23 cellular contexts compared by ENCODE assay signal in the genomic region with DNA sequence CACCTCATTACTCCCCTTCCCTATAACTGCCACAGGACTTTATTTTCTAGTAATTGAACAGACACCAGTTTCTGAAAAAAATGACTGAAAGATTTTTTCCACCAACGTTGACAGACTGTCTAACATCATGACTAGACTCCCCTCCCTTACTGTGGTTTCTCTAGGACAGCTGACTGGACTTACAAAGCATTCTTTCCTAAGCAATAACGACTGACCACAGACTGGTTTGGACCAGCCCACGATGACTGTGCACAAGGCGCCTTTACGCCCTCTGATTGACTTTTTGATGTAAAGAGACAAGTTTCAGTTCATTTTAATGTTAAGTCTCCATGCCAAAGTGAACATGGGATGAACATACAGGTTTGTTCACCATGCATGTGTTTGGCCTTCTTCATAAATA. TPM values are rescaled to one million over a fixed set of nuclear protein-coding genes. Genes with fewer than 3 reads are reported as not detected.
A peak's percentile ranks its signal among the peaks of the same experiment; 100 is the strongest.
DNase-seq lines count a peak whose midpoint lies in the region; ATAC-seq, FAIRE-seq and TF ChIP-seq lines count a peak whose summit lies in the region.
"Had no signal": no experiment of that assay in that cellular context is flagged by ENCODE, and none has a peak within 500 bp of the region (broad histone marks: within the 10 kb centered on the region; RNA-seq: fewer than 3 reads in every experiment).

No MANE protein-coding gene starts in this region.

- ATAC-seq in GM18867 (IDR thresholded peaks at IDR 0.05; ENCODE audit: unreplicated experiment) (no peak), HG03354 (IDR thresholded peaks at IDR 0.05; ENCODE audit: poor library complexity, severe bottlenecking, unreplicated experiment) (no peak)
- ATAC-seq: A549; natural killer cell treated with Interleukin-12 subunit alpha and Interleukin-12 subunit beta and Interleukin-15 and Interleukin-18, amount 100 ng/mL, for 72 hours; right cardiac atrium; SK-N-SH treated with all-trans-retinoic acid at 6 μM for 48 hours had no signal

- peak overlapping the region; percentile 99 for H3K27ac Mint-ChIP-seq in astrocyte (ENCODE audit: unreplicated experiment)
- H3K27ac Mint-ChIP-seq: activated naive CD4-positive, alpha-beta T cell treated with anti-CD3 and anti-CD28 coated beads, Interleukin-2, amount 10 ng/mL, durations not matched to agents 7 days and 5 days; CD4-positive, alpha-beta T cell; endodermal cell; natural killer cell treated with Interleukin-12 subunit alpha and Interleukin-12 subunit beta and Interleukin-15 and Interleukin-18, amount 100 ng/mL, for 72 hours had no signal

- H3K27ac ChIP-seq in astrocyte (ENCODE audit: low read depth, low read length) (peak overlapping the region; percentile 52), ascending aorta (no peak overlapping the region)
- H3K27ac ChIP-seq: A549, cardiac muscle cell had no signal

- peak overlapping the region; percentile 65 for H3K4me2 ChIP-seq in astrocyte (ENCODE audit: low read length)
- H3K4me2 ChIP-seq: A549 had no signal

- H3K9me3 Mint-ChIP-seq in astrocyte (ENCODE audit: unreplicated experiment): no peaks in the 10 kb centered on the region
- H3K9me3 Mint-ChIP-seq: activated naive CD4-positive, alpha-beta T cell treated with anti-CD3 and anti-CD28 coated beads, Interleukin-2, amount 10 ng/mL, durations not matched to agents 7 days and 5 days; endodermal cell had no signal

- H3K4me3 ChIP-seq in NB4 (ENCODE audit: low read depth, low read length) (no peak overlapping the region), astrocyte (ENCODE audit: insufficient read depth, low read depth, low read length) (no peak overlapping the region), ascending aorta (no peak overlapping the region)
- H3K4me3 ChIP-seq: A549, cardiac muscle cell, MG63 had no signal

- H4K20me1 ChIP-seq in astrocyte (ENCODE audit: insufficient read depth, low read length): no peaks in the 10 kb centered on the region

- peak; percentile 21 for DNase-seq in A172 (ENCODE audit: low spot score)
- peak; percentile 78 for DNase-seq in NB4 (ENCODE audit: low read depth)
- peak; percentile 87 for DNase-seq in astrocyte (ENCODE audit: low read depth)
- DNase-seq in left kidney (ENCODE audit: low read depth, low spot score): peak; percentile 7
- DNase-seq in NCI-H1417 treated with DMSO at 0.1 percent for 48 hours (lab: John Stamatoyannopoulos, UW): no peak
- no peak for DNase-seq in ascending aorta (ENCODE audit: low spot score in 2 of 2)
- DNase-seq: activated CD4-positive, CD25-positive, alpha-beta regulatory T cell treated with anti-CD3 and anti-CD28 coated beads, Interleukin-2, amount 50 U/mL, for 72 hours; activated CD8-positive, alpha-beta memory T cell treated with anti-CD3 and anti-CD28 coated beads, Interleukin-2, amount 50 U/mL, for 4 hours; activated naive CD4-positive, alpha-beta T cell treated with anti-CD3 and anti-CD28 coated beads, Interleukin-2, amount 10 ng/mL, durations not matched to agents 7 days and 5 days; CD4-positive, alpha-beta T cell; endodermal cell; kidney; MG63; NCI-H345; right cardiac atrium; stimulated activated CD4-positive, alpha-beta T cell treated with anti-CD3 and anti-CD28 coated beads, Interleukin-4, amount 100 ng/mL, for 4 hours had no signal

- peak overlapping the region; percentile 6 for H3K4me3 Mint-ChIP-seq in astrocyte (ENCODE audit: unreplicated experiment)
- H3K4me3 Mint-ChIP-seq: activated naive CD4-positive, alpha-beta T cell treated with anti-CD3 and anti-CD28 coated beads, Interleukin-2, amount 10 ng/mL, durations not matched to agents 7 days and 5 days; CD4-positive, alpha-beta T cell; endodermal cell; natural killer cell treated with Interleukin-12 subunit alpha and Interleukin-12 subunit beta and Interleukin-15 and Interleukin-18, amount 100 ng/mL, for 72 hours had no signal

- peaks cover 1% of the 10 kb centered on the region for H3K36me3 Mint-ChIP-seq in astrocyte (ENCODE audit: low read depth, unreplicated experiment)
- H3K36me3 Mint-ChIP-seq: activated naive CD4-positive, alpha-beta T cell treated with anti-CD3 and anti-CD28 coated beads, Interleukin-2, amount 10 ng/mL, durations not matched to agents 7 days and 5 days; natural killer cell treated with Interleukin-12 subunit alpha and Interleukin-12 subunit beta and Interleukin-15 and Interleukin-18, amount 100 ng/mL, for 72 hours had no signal

- FAIRE-seq in astrocyte (lab: Jason Lieb, UNC): no peak
- FAIRE-seq: A549, GM19239, kidney had no signal

- intact Hi-C loops in ascending aorta (cut with DNase I): no loop called here

- H3K27me3 ChIP-seq in astrocyte (ENCODE audit: insufficient read depth, low read length): no peaks in the 10 kb centered on the region
- no peaks in the 10 kb centered on the region for H3K27me3 ChIP-seq in ascending aorta
- H3K27me3 ChIP-seq: cardiac muscle cell, MG63 had no signal

- H3K4me1 ChIP-seq in astrocyte (ENCODE audit: insufficient read depth, low read length): no peaks in the 10 kb centered on the region
- no peaks in the 10 kb centered on the region for H3K4me1 ChIP-seq in ascending aorta
- H3K4me1 ChIP-seq: A549 had no signal

- TF ChIP-seq POLR2A in NB4 (IDR thresholded peaks at IDR 0.05; ENCODE audit: extremely low read depth, insufficient read length): no peak

- TF ChIP-seq CTCF in NB4 (IDR thresholded peaks at IDR 0.05; ENCODE audit: low read depth, low read length) (no peak), astrocyte (IDR thresholded peaks at IDR 0.05; ENCODE audit: insufficient read depth, low read depth, low read length) (no peak), ascending aorta (IDR thresholded peaks at IDR 0.05) (no peak)

- H3K79me2 ChIP-seq in astrocyte (ENCODE audit: insufficient read depth, low read length): no peaks in the 10 kb centered on the region

- no peak overlapping the region for H2AFZ ChIP-seq in astrocyte (ENCODE audit: low read depth, low read length)

- no peaks in the 10 kb centered on the region for H3K27me3 Mint-ChIP-seq in astrocyte (ENCODE audit: low read depth, unreplicated experiment)
- H3K27me3 Mint-ChIP-seq: activated naive CD4-positive, alpha-beta T cell treated with anti-CD3 and anti-CD28 coated beads, Interleukin-2, amount 10 ng/mL, durations not matched to agents 7 days and 5 days; CD4-positive, alpha-beta T cell; natural killer cell treated with Interleukin-12 subunit alpha and Interleukin-12 subunit beta and Interleukin-15 and Interleukin-18, amount 100 ng/mL, for 72 hours had no signal

- no peaks in the 10 kb centered on the region for H3K36me3 ChIP-seq in astrocyte (ENCODE audit: insufficient read depth, low read length)
- H3K36me3 ChIP-seq in ascending aorta: no peaks in the 10 kb centered on the region
- H3K36me3 ChIP-seq: cardiac muscle cell, MG63 had no signal

- peak overlapping the region; percentile 58 for H3K9ac ChIP-seq in astrocyte (ENCODE audit: low read length)

- H3K9me3 ChIP-seq in astrocyte (ENCODE audit: insufficient read depth, low read depth, low read length) (peaks cover 4% of the 10 kb centered on the region), ascending aorta (no peaks in the 10 kb centered on the region)
- H3K9me3 ChIP-seq: A549, MG63 had no signal

- H3K4me1 Mint-ChIP-seq in astrocyte (ENCODE audit: low read depth, unreplicated experiment): peaks cover 21% of the 10 kb centered on the region
- H3K4me1 Mint-ChIP-seq: activated naive CD4-positive, alpha-beta T cell treated with anti-CD3 and anti-CD28 coated beads, Interleukin-2, amount 10 ng/mL, durations not matched to agents 7 days and 5 days had no signal

RNA-seq across cellular contexts. Expression of gene UGT2B4, which starts 50.4 kb away (rescaled TPM):
- not detected in 2 replicates for total RNA-seq in A172 (2014; rRNA removed; shearing (Covaris generic))
- total RNA-seq in astrocyte (0.32 and 0.41 TPM in 2 replicates), ascending aorta (0.32 TPM)
- total RNA-seq: cardiac muscle cell; CD4-positive, alpha-beta T cell; endodermal cell; kidney; natural killer cell treated with Interleukin-12 subunit alpha and Interleukin-12 subunit beta and Interleukin-15 and Interleukin-18, amount 100 ng/mL, for 72 hours had no signal

Comparison
In these comparisons a context has a peak if more than half of its experiments do, and no peak if none do; other contexts are left out.
1. DNase-seq: peak in A172 (single experiment), NB4 (single experiment), astrocyte (single experiment) and left kidney (single experiment); none in NCI-H1417 treated with DMSO at 0.1 percent for 48 hours (single experiment) and ascending aorta (0 of 2).